20 cellular contexts compared by ENCODE assay signal in genomic region chr14:79062226-79062625, GRCh38.
"Had no signal": no experiment of that assay in that cellular context is flagged by ENCODE, and none has a peak within 500 bp of the region (broad histone marks: within the 10 kb centered on the region; RNA-seq: fewer than 3 reads in every experiment).

No MANE protein-coding gene starts in this region.

- H3K4me3 ChIP-seq: ascending aorta, K562, SK-N-MC had no signal

- ATAC-seq: activated naive CD4-positive, alpha-beta T cell treated with anti-CD3 and anti-CD28 coated beads, Interleukin-2, amount 50 U/mL, for 72 hours; activated naive CD8-positive, alpha-beta T cell treated with anti-CD3 and anti-CD28 coated beads, Interleukin-2, amount 50 U/mL, for 24 hours; activated T-cell treated with anti-CD3 and anti-CD28 coated beads, Interleukin-2, amount 50 U/mL, for 4 hours; K562 had no signal

- DNase-seq: activated CD4-positive, alpha-beta memory T cell treated with anti-CD3 and anti-CD28 coated beads for 36 hours; activated CD4-positive, alpha-beta T cell treated with anti-CD3 and anti-CD28 coated beads, Interleukin-2, amount 10 ng/mL, durations not matched to agents 7 days and 5 days; activated CD4-positive, CD25-positive, alpha-beta regulatory T cell; activated CD8-positive, alpha-beta memory T cell treated with anti-CD3 and anti-CD28 coated beads for 24 hours; activated effector memory CD4-positive, alpha-beta T cell treated with anti-CD3 and anti-CD28 coated beads, Interleukin-2, amount 50 U/mL, for 16 hours; activated naive CD4-positive, alpha-beta T cell treated with Interleukin-2 at 50 U/mL for 16 hours; activated naive CD8-positive, alpha-beta T cell treated with anti-CD3 and anti-CD28 coated beads, Interleukin-2, amount 50 U/mL, for 24 hours; activated T-cell treated with anti-CD3 and anti-CD28 coated beads, Interleukin-2, amount 50 U/mL, for 4 hours; amniotic stem cell; Karpas-422; MM.1S; NCI-H146; NCI-H1930; NCI-H345; NCI-H510A; T-helper 1 cell had no signal
